ENCODE assay signal across 28 cellular contexts in genomic region chr5:18252559-18252958, GRCh38.
"Had no signal": no experiment of that assay in that cellular context is flagged by ENCODE, and none has a peak within 500 bp of the region (broad histone marks: within the 10 kb centered on the region; RNA-seq: fewer than 3 reads in every experiment).

No MANE protein-coding gene starts in this region.

- H3K79me2 ChIP-seq: hepatocyte had no signal

- H3K4me3 ChIP-seq: colonic mucosa, coronary artery, dorsolateral prefrontal cortex, esophagus muscularis mucosa, esophagus squamous epithelium, gastrocnemius medialis, gastroesophageal sphincter, heart left ventricle, heart right ventricle, hepatocyte had no signal

- H2AFZ ChIP-seq: hepatocyte had no signal

- H3K9me3 ChIP-seq: colonic mucosa, esophagus muscularis mucosa, gastrocnemius medialis, gastroesophageal sphincter had no signal

- H3K27ac ChIP-seq: colonic mucosa, coronary artery, dorsolateral prefrontal cortex, epithelial cell of prostate, esophagus muscularis mucosa, esophagus squamous epithelium, foreskin keratinocyte, gastrocnemius medialis, gastroesophageal sphincter, heart left ventricle, heart right ventricle, hepatocyte had no signal

- H3K27me3 ChIP-seq: colonic mucosa, esophagus muscularis mucosa, esophagus squamous epithelium, gastrocnemius medialis, gastroesophageal sphincter, heart left ventricle, heart right ventricle, hepatocyte had no signal

- H3K4me2 ChIP-seq: hepatocyte had no signal

- H3K36me3 ChIP-seq: colonic mucosa, esophagus muscularis mucosa, esophagus squamous epithelium, gastrocnemius medialis, gastroesophageal sphincter, heart left ventricle, heart right ventricle had no signal

- FAIRE-seq: endometrium, endothelial cell of umbilical vein, frontal cortex had no signal

- H3K4me1 ChIP-seq: colonic mucosa, esophagus muscularis mucosa, esophagus squamous epithelium, foreskin keratinocyte, gastrocnemius medialis, gastroesophageal sphincter, heart left ventricle, heart right ventricle had no signal

- DNase-seq: colonic mucosa; cortex of kidney; dermis blood vessel endothelial cell; dorsolateral prefrontal cortex; effector CD4-positive, alpha-beta T cell; effector CD8-positive, alpha-beta T cell; effector memory CD4-positive, alpha-beta T cell; effector memory CD8-positive, alpha-beta T cell; endodermal cell; erythroblast; esophagus squamous epithelium; foreskin fibroblast; foreskin keratinocyte; foreskin melanocyte; gastrocnemius medialis; glutamatergic neuron; head of caudate nucleus; heart left ventricle; heart right ventricle had no signal

- ATAC-seq: effector memory CD8-positive, alpha-beta T cell; esophagus mucosa; foreskin keratinocyte; gastrocnemius medialis; gastroesophageal sphincter; heart left ventricle; heart right ventricle had no signal
